In the genomic region with DNA sequence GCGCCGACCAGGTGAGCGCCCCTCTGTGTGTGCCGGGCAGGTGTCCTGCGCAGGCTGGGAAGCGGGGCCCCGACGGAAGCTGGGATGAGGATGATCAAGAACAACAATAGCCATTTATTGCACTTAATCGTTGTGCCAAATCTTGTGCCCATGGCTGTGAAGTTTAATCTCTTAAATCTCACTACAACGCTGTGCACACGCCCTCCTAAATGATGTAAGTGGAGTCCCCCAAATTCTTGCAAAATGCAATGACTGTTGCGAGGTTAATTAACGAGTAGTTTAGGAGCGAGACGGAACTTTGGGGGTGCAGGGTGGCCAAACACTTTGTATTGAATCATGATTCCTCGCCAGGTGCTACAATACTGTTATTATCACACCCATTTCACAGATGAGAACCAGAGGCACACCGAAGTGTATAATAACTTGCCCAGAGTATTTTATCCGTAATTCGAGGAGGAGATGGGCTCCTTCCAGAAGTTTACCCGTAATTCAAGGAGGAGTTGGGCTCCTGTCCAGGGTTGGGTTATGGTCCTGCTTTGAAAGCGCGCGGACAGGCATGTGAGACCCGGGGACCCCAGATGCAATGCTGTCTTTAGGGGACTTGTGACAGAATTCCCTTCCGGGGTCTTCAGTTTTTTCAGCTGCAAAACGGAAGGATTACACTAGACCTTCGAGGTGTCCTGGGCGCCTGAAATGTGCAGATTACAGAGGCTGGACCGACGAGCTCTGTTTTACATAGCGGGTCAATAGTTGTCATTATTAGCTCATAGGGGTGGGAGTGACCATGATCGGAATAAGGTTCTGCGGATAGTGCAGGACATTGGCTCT, we compare ENCODE assay signal across 15 cellular contexts. TPM values are rescaled to one million over a fixed set of nuclear protein-coding genes. Genes with fewer than 3 reads are reported as not detected.
DNase-seq lines count a peak whose midpoint lies in the region; ATAC-seq, FAIRE-seq and TF ChIP-seq lines count a peak whose summit lies in the region.
"Had no signal": no experiment of that assay in that cellular context is flagged by ENCODE, and none has a peak within 500 bp of the region (broad histone marks: within the 10 kb centered on the region; RNA-seq: fewer than 3 reads in every experiment).

No MANE protein-coding gene starts in this region.

- no peak overlapping the region for H3K27ac Mint-ChIP-seq in progenitor cell of endocrine pancreas
- H3K27ac Mint-ChIP-seq: activated CD4-positive, alpha-beta memory T cell treated with anti-CD3 and anti-CD28 coated beads, Interleukin-2, amount 10 ng/mL, durations not matched to agents 7 days and 5 days had no signal

- peaks cover 85% of the 10 kb centered on the region for H3K27me3 Mint-ChIP-seq in progenitor cell of endocrine pancreas

- DNase-seq in right cardiac atrium, result no peak
- no peak for DNase-seq in right atrium auricular region (ENCODE audit: low spot score)
- DNase-seq in iPS DF 6.9 (ENCODE audit: low read depth, low spot score), result no peak
- DNase-seq in progenitor cell of endocrine pancreas (ENCODE audit: low spot score, unreplicated experiment), result no peak
- DNase-seq in GM19239 (ENCODE audit: insufficient read length, low spot score), result no peak
- DNase-seq in cerebellum (ENCODE audit: low spot score), result no peak
- DNase-seq in DMS153 treated with DMSO at 0.1 percent for 48 hours (lab: John Stamatoyannopoulos, UW; ENCODE audit: unreplicated experiment), result no peak
- DNase-seq: activated CD4-positive, alpha-beta memory T cell treated with anti-CD3 and anti-CD28 coated beads, Interleukin-2, amount 10 ng/mL, durations not matched to agents 7 days and 5 days; DMS153; NCI-H1694 treated with DMSO at 0.1 percent for 48 hours; T1000 had no signal

- H3K36me3 ChIP-seq in right atrium auricular region (no peaks in the 10 kb centered on the region), iPS DF 6.9 (ENCODE audit: control insufficient read depth, insufficient read depth, low read length) (no peaks in the 10 kb centered on the region)

- H3K9me3 ChIP-seq in right cardiac atrium (ENCODE audit: control insufficient read depth, low read length) (no peaks in the 10 kb centered on the region), right atrium auricular region (no peaks in the 10 kb centered on the region), iPS DF 6.9 (ENCODE audit: control insufficient read depth, insufficient read depth, low read length) (no peaks in the 10 kb centered on the region)

- H3K4me1 ChIP-seq in right cardiac atrium (ENCODE audit: control insufficient read depth, insufficient read depth, low read length), result no peaks in the 10 kb centered on the region
- H3K4me1 ChIP-seq in right atrium auricular region, result peaks cover 0 to 12% of the 10 kb centered on the region in 2 donors
- peaks cover 2% of the 10 kb centered on the region for H3K4me1 ChIP-seq in iPS DF 6.9 (ENCODE audit: control insufficient read depth, insufficient read depth, low read length)

- no peak for FAIRE-seq in GM19239 (lab: Jason Lieb, UNC)

- peak overlapping the region; percentile 57 for H3K4me3 Mint-ChIP-seq in progenitor cell of endocrine pancreas (ENCODE audit: low read depth)
- H3K4me3 Mint-ChIP-seq: activated CD4-positive, alpha-beta memory T cell treated with anti-CD3 and anti-CD28 coated beads, Interleukin-2, amount 10 ng/mL, durations not matched to agents 7 days and 5 days had no signal

- intact Hi-C loops in right cardiac atrium (cut with DNase I), result no loop called here

- ATAC-seq in right cardiac atrium (no peak), HG02678 (IDR thresholded peaks at IDR 0.05; ENCODE audit: unreplicated experiment) (no peak)

- TF ChIP-seq CTCF in right atrium auricular region (IDR thresholded peaks at IDR 0.05) (no peak), progenitor cell of endocrine pancreas (IDR thresholded peaks at IDR 0.05; ENCODE audit: unreplicated experiment) (no peak)

- no peaks in the 10 kb centered on the region for H3K36me3 Mint-ChIP-seq in progenitor cell of endocrine pancreas (ENCODE audit: insufficient read depth)

- H3K4me3 ChIP-seq in right cardiac atrium (ENCODE audit: low read length) (peak overlapping the region; percentile 4), right atrium auricular region (peak overlapping the region in 1 of 2 donors; percentile 42), iPS DF 6.9 (ENCODE audit: low read length) (peak overlapping the region; percentile 39; the same call in 1 of the 2 replicates)

- 11% methylated on average over 33 of the region's 33 CpGs for WGBS in right cardiac atrium
- no CpG with 5 or more reads among the region's 33 CpGs for whole genome bisulfite sequencing in iPS DF 6.9 (ENCODE audit: insufficient coverage, insufficient read length)

- H3K27ac ChIP-seq in right cardiac atrium (ENCODE audit: low read length) (no peak overlapping the region), right atrium auricular region (no peak overlapping the region), iPS DF 6.9 (ENCODE audit: low read length) (no peak overlapping the region)

- H3K4me1 Mint-ChIP-seq in progenitor cell of endocrine pancreas (ENCODE audit: low read depth), result peaks cover 9% of the 10 kb centered on the region

- H3K9me3 Mint-ChIP-seq in progenitor cell of endocrine pancreas (ENCODE audit: low read depth), result no peaks in the 10 kb centered on the region
- H3K9me3 Mint-ChIP-seq: activated CD4-positive, alpha-beta memory T cell treated with anti-CD3 and anti-CD28 coated beads, Interleukin-2, amount 10 ng/mL, durations not matched to agents 7 days and 5 days had no signal

- peaks cover 2% of the 10 kb centered on the region for H3K27me3 ChIP-seq in right cardiac atrium (ENCODE audit: control insufficient read depth, insufficient read depth)
- H3K27me3 ChIP-seq in right atrium auricular region, result peaks cover 3 to 14% of the 10 kb centered on the region in 2 donors
- peaks cover 52% of the 10 kb centered on the region for H3K27me3 ChIP-seq in iPS DF 6.9 (ENCODE audit: control insufficient read depth, insufficient read depth, low read length)

RNA-seq across cellular contexts. Expression of gene FFAR4, which starts 1.0 kb away (rescaled TPM):
- total RNA-seq in right cardiac atrium (under 1 TPM; 0.11 to 0.49 (median 0.19) TPM), right atrium auricular region (under 1 TPM in 1 of 2 donors, not detected in 1; 0.31 TPM), progenitor cell of endocrine pancreas (0.07 and 0.13 TPM in 2 replicates), cerebellum (0.18 TPM)
- polyA plus RNA-seq in right cardiac atrium, result 0.14 TPM
- total RNA-seq: activated CD4-positive, alpha-beta memory T cell treated with anti-CD3 and anti-CD28 coated beads, Interleukin-2, amount 10 ng/mL, durations not matched to agents 7 days and 5 days had no signal

RNA-seq across cellular contexts. Expression of gene RBP4, which starts 33.5 kb away (rescaled TPM):
- total RNA-seq in right cardiac atrium (10 to 100 TPM in 1 of 4 donors, 1 to 10 TPM in 2, not detected in 1; 2.1 to 18.7 (median 2.6) TPM), right atrium auricular region (10 to 100 TPM; 16.2 to 48.2 TPM), progenitor cell of endocrine pancreas (0.72 and 1.2 TPM in 2 replicates), cerebellum (2.5 TPM)
- polyA plus RNA-seq in right cardiac atrium, result 43.4 TPM
- total RNA-seq: activated CD4-positive, alpha-beta memory T cell treated with anti-CD3 and anti-CD28 coated beads, Interleukin-2, amount 10 ng/mL, durations not matched to agents 7 days and 5 days; mononuclear cell had no signal

RNA-seq across cellular contexts. Expression of gene PDE6C, which starts 44.8 kb away (rescaled TPM):
- total RNA-seq in right cardiac atrium (not detected), right atrium auricular region (not detected), progenitor cell of endocrine pancreas (not detected in 2 replicates), cerebellum (not detected)
- polyA plus RNA-seq in right cardiac atrium, result not detected
- total RNA-seq: activated CD4-positive, alpha-beta memory T cell treated with anti-CD3 and anti-CD28 coated beads, Interleukin-2, amount 10 ng/mL, durations not matched to agents 7 days and 5 days; mononuclear cell; sciatic nerve had no signal
- polyA plus RNA-seq: esophagus had no signal
